8 cellular contexts compared by ENCODE assay signal in genomic region chr6:114342826-114343781, GRCh38. TPM values are rescaled to one million over a fixed set of nuclear protein-coding genes. Genes with fewer than 3 reads are reported as not detected.
A peak's percentile ranks its signal among the peaks of the same experiment; 100 is the strongest.
DNase-seq lines count a peak whose midpoint lies in the region; ATAC-seq, FAIRE-seq and TF ChIP-seq lines count a peak whose summit lies in the region.

Gene HS3ST5, minus strand, starts transcription at chr6:114343023. Its CDS starts 280,178 bp downstream, at chr6:114062845.

- no peak for FAIRE-seq in K562 (lab: Jason Lieb, UNC)

- BruUV-seq in K562 (replicated peaks; lab: Mats Ljungman, UMichigan), result no TSS peak

- in situ Hi-C loops in K562 (cut with MboI), result no loop called here

- TF ChIP-seq CTCF in AG04450 (IDR thresholded peaks at IDR 0.05; ENCODE audit: low read depth, low read length) (peak; percentile 44), K562 (IDR thresholded peaks at IDR 0.05 in 2 of 3, conservative IDR thresholded peaks at IDR 0.05 in 1 of 3; ENCODE audit: insufficient read depth in 2 of 3, low read depth in 1 of 3, low read length in 3 of 3) (no peak)

- intact Hi-C loops in K562 (cut with micrococcal nuclease), result no loop called here

- no peak for TF ChIP-seq POLR2A in K562 (conservative IDR thresholded peaks at IDR 0.05)

- H3K9me3 ChIP-seq in AG04450 (ENCODE audit: control insufficient read depth, insufficient read depth, low read length) (no peaks in the 10 kb centered on the region; the same call in 1 of the 2 replicates), K562 (replicated peaks; ENCODE audit: control insufficient read depth, insufficient read depth, low read depth, low read length) (no peaks in the 10 kb centered on the region), iPS-18c (ENCODE audit: control insufficient read depth, insufficient read depth, low read length) (no peaks in the 10 kb centered on the region)

- no peak within 1 kb of the TSS for H3K4me2 ChIP-seq in K562 (ENCODE audit: insufficient read depth, low read length)

- no peak for TF ChIP-seq EP300 in K562 (IDR thresholded peaks at IDR 0.05; ENCODE audit: low read length)

- no peaks in the 10 kb centered on the region for H4K20me1 ChIP-seq in K562 (replicated peaks; ENCODE audit: control insufficient read depth, insufficient read depth, low read length)

- POLR2A ChIA-PET in AG04450 (lab: Yijun Ruan, JAX) (no interaction called here), K562 (lab: Yijun Ruan, JAX) (no interaction called here)

- H3K4me3 ChIP-seq in AG04450 (ENCODE audit: low read depth, low read length), result peak within 1 kb of the TSS; percentile 57
- H3K4me3 ChIP-seq in K562, result no peak within 1 kb of the TSS
- H3K4me3 ChIP-seq in iPS-18c (ENCODE audit: insufficient read depth, low read depth, low read length), result peak within 1 kb of the TSS; percentile 82
- peak within 1 kb of the TSS; percentile 54 for H3K4me3 ChIP-seq in skeletal muscle cell (ENCODE audit: low read depth, low read length)

- peaks cover 20% of the 10 kb centered on the region for H3K27me3 ChIP-seq in AG04450 (ENCODE audit: control insufficient read depth, insufficient read depth, low read length)
- H3K27me3 ChIP-seq in K562 (ENCODE audit: control insufficient read depth in 2 of 2, insufficient read depth in 2 of 2, low read length in 2 of 2), result no peaks in the 10 kb centered on the region

- CTCF ChIA-PET in AG04450 (lab: Charles Lee) (interaction anchor here (1.1 to 2.4 kb wide), 2 partner anchors 20 to 39 kb away, joined by 4 to 8 read pairs; no protein-coding TSS in a partner anchor), K562 (lab: Yijun Ruan, JAX; ENCODE audit: low intra/inter-chr PET ratio) (no interaction called here)

- H3K36me3 ChIP-seq in K562 (ENCODE audit: control insufficient read depth, insufficient read depth, low read length), result no peaks in the 10 kb centered on the region

- H3K9me1 ChIP-seq in K562 (ENCODE audit: control insufficient read depth, insufficient read depth, low read length), result no peaks in the 10 kb centered on the region

- H3K9ac ChIP-seq in K562 (ENCODE audit: insufficient read depth in 1 of 2, low read depth in 2 of 2, low read length in 2 of 2), result no peak within 1 kb of the TSS

- H3K4me1 ChIP-seq in K562 (replicated peaks in 1 of 2; ENCODE audit: control insufficient read depth in 2 of 2, insufficient read depth in 2 of 2, low read length in 2 of 2), result peaks cover 0 to 3% of the 10 kb centered on the region in 2 experiments; a peak in 2 of 5 replicates

- H3K27ac ChIP-seq in AG04450 (ENCODE audit: low read depth, low read length) (no peak within 1 kb of the TSS), K562 (ENCODE audit: extremely low read depth, low read depth, low read length) (no peak within 1 kb of the TSS)

- ATAC-seq in GM18502 (IDR thresholded peaks at IDR 0.05; ENCODE audit: poor library complexity, unreplicated experiment), result peak; percentile 54
- ATAC-seq in K562, result peak; percentile 61; the same call in 2 of the 3 replicates
- ATAC-seq in HG03520 (IDR thresholded peaks at IDR 0.05; ENCODE audit: unreplicated experiment), result no peak

- DNase-seq in AG04450 (ENCODE audit: low read depth, low spot score), result no peak
- peak; percentile 1 for DNase-seq in NCI-H460 (ENCODE audit: extremely low read depth, low read depth)
- DNase-seq in K562 (ENCODE audit: extremely low read depth in 1 of 4, low spot score in 3 of 4), result peak in 1 of 4 experiments; percentile 2
- DNase-seq in skeletal muscle cell (ENCODE audit: low read depth), result no peak
- DNase-seq in NK-92 (lab: John Stamatoyannopoulos, UW; ENCODE audit: unreplicated experiment), result no peak

- no peak within 1 kb of the TSS for H2AFZ ChIP-seq in K562 (ENCODE audit: low read depth, low read length)

- TF ChIP-seq RAD21 in K562 (CRISPR knock-in tag; conservative IDR thresholded peaks at IDR 0.05 in 1 of 2, IDR thresholded peaks at IDR 0.05 in 1 of 2), result no peak

- H3K79me2 ChIP-seq in K562 (ENCODE audit: control insufficient read depth, insufficient read depth, low read length), result no peaks in the 10 kb centered on the region

- 3% methylated on average over 32 of the region's 73 CpGs for WGBS in K562 (ENCODE audit: insufficient coverage, low coverage, missing lambda C conversion rate)

TF ChIP-seq in K562, 482 proteins besides CTCF, POLR2A, EP300 and RAD21:
- no peak for TF ChIP-seq DNMT1 (IDR thresholded peaks at IDR 0.05)
- no peak for TF ChIP-seq ZNF431 (CRISPR knock-in tag; IDR thresholded peaks at IDR 0.05)
- TF ChIP-seq POLR3A (IDR thresholded peaks at IDR 0.05; ENCODE audit: borderline replicate concordance, extremely low read depth, insufficient read depth, insufficient read length), result no peak
- no peak for TF ChIP-seq TEAD1 (CRISPR knock-in tag; IDR thresholded peaks at IDR 0.05)
TF ChIP-seq in K562: peak in this region for 0.

RNA-seq across cellular contexts. Expression of gene HS3ST5, which starts in this region (rescaled TPM):
- polyA plus RNA-seq in AG04450 (2011; rRNA removed), result not detected in 2 replicates
- polyA minus RNA-seq in AG04450 (2011; rRNA and poly(A)+ RNA removed), result not detected in 2 replicates
- total RNA-seq in NCI-H460 (2014; rRNA removed; shearing (Covaris generic)), result not detected in 2 replicates
- not detected in 2 replicates for polyA plus RNA-seq in NCI-H460 (2014; cell fraction: nucleus; rRNA removed)
- not detected in 2 replicates for total RNA-seq in K562 (2011; cell fraction: chromatin; rRNA removed; ENCODE audit: low replicate concordance)
- total RNA-seq in K562 (2011; cell fraction: nucleolus; rRNA removed), result not detected in 2 replicates
- not detected in 2 replicates for total RNA-seq in K562 (2011; cell fraction: nucleoplasm; rRNA removed)
- total RNA-seq in K562 (2014; rRNA removed), result not detected in 2 replicates
- not detected in 2 replicates for total RNA-seq in K562 (2014; rRNA removed; fragmentation: Illumina TruSeq; extraction: Trizol)
- total RNA-seq in K562 (2015; rRNA removed; fragmentation: Illumina TruSeq; extraction: Trizol), result not detected in 2 replicates
- not detected in 2 replicates for total RNA-seq in K562 (2021)
- polyA plus RNA-seq in K562 (2011; rRNA removed), result not detected in 2 replicates
- polyA plus RNA-seq in K562 (2011; cell fraction: cytosol; rRNA removed), result not detected in 2 replicates
- not detected in 2 replicates for polyA plus RNA-seq in K562 (2011; cell fraction: nucleus; rRNA removed)
- polyA plus RNA-seq in K562 (2012), result not detected in 2 replicates
- polyA plus RNA-seq in K562 (2014; fragmentation: Illumina TruSeq; extraction: Trizol), result not detected in 2 replicates
- not detected for polyA plus RNA-seq in K562 (2014; fragmentation: Nextera tagmentation; extraction: Ambion mirVana)
- not detected in 2 replicates for polyA plus RNA-seq in K562 (2014; rRNA removed)
- not detected in 2 replicates for polyA minus RNA-seq in K562 (2011; rRNA and poly(A)+ RNA removed)
- polyA minus RNA-seq in K562 (2011; cell fraction: cytosol; rRNA and poly(A)+ RNA removed), result not detected in 2 replicates
- polyA minus RNA-seq in K562 (2011; cell fraction: nucleus; rRNA and poly(A)+ RNA removed), result not detected in 2 replicates

Comparison
In these comparisons a context has a peak if more than half of its experiments do, and no peak if none do; other contexts are left out.
1. Peak in DNase-seq in NCI-H460; RNA of the gene not detected or under 1 TPM.
2. Peak in ATAC-seq in K562; RNA of the gene not detected or under 1 TPM.